24 cellular contexts compared by ENCODE assay signal in the genomic region with DNA sequence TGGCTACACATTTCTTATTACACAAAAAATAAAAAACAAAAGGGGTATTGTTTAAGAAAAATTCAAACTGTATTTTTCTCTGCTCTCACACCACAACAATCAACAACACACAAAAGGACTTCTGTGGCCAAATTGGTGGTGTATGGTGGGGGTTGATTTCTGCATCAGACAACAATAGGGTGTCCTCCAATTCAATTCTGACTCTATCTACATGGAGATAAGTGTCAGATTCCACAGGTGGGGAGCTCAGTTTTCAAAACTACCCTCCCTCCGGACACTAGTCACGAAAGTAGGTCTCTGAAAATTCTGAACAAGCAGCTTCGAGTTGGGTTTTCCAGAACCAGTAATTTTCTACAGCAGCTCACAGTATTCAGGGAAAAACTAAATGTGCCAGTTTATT.
"Had no signal": no experiment of that assay in that cellular context is flagged by ENCODE, and none has a peak within 500 bp of the region (broad histone marks: within the 10 kb centered on the region; RNA-seq: fewer than 3 reads in every experiment).

No MANE protein-coding gene starts in this region.

- ATAC-seq: heart left ventricle; left colon; left lung; naive thymus-derived CD8-positive, alpha-beta T cell; pancreas; psoas muscle; right lobe of liver; stimulated activated naive B cell treated with anti-CD40 and anti-IgM and Interleukin-4, amounts not matched to agents 10 μg/mL and 1 μg/mL and 100 μg/mL, for 72 hours; stimulated activated naive CD8-positive, alpha-beta T cell treated with anti-CD3 and anti-CD28 coated beads, Interleukin-15, Interleukin-2, amounts not matched to agents 100 U/mL and 50 U/mL, for 24 hours; upper lobe of right lung had no signal

- DNase-seq: heart left ventricle; immature natural killer cell; kidney; left colon; left lung; naive thymus-derived CD8-positive, alpha-beta T cell; pancreas; psoas muscle; right lobe of liver; stimulated activated CD4-positive, alpha-beta T cell treated with anti-CD3 and anti-CD28 coated beads, Interleukin-1b, Interleukin-23, amount 100 ng/mL, for 48 hours; stimulated activated CD4-positive, alpha-beta T cell treated with anti-CD3 and anti-CD28 coated beads, Interleukin-4, amount 100 ng/mL, for 1 hour; stimulated activated naive B cell treated with anti-CD40 and anti-IgM and Interleukin-4, amounts not matched to agents 10 μg/mL and 1 μg/mL and 100 μg/mL, for 72 hours; stimulated activated naive CD8-positive, alpha-beta T cell treated with anti-CD3 and anti-CD28 coated beads, Interleukin-15, Interleukin-2, amounts not matched to agents 100 U/mL and 50 U/mL, for 24 hours; stomach; tibial artery; trophoblast cell; upper lobe of right lung had no signal

- H3K9me3 ChIP-seq: heart left ventricle, left lung, pancreas, psoas muscle, right atrium auricular region, right lobe of liver, stomach, suprapubic skin, thoracic aorta, tibial artery, upper lobe of right lung had no signal

- H3K36me3 ChIP-seq: heart left ventricle, left lung, pancreas, right atrium auricular region, right lobe of liver, stomach, suprapubic skin, thoracic aorta, tibial artery, upper lobe of right lung had no signal

- H3K4me2 ChIP-seq: smooth muscle cell had no signal

- H3K4me3 ChIP-seq: heart left ventricle, left lung, lung, pancreas, psoas muscle, right atrium auricular region, right lobe of liver, smooth muscle cell, stomach, suprapubic skin, thoracic aorta, tibial artery, upper lobe of right lung had no signal

- H3K27me3 ChIP-seq: heart left ventricle, left lung, pancreas, right atrium auricular region, right lobe of liver, stomach, suprapubic skin, tibial artery, upper lobe of right lung had no signal

- H3K27ac ChIP-seq: heart left ventricle, left lung, pancreas, psoas muscle, right atrium auricular region, right lobe of liver, stomach, suprapubic skin, thoracic aorta, tibial artery, upper lobe of right lung had no signal

- H3K4me1 ChIP-seq: left lung, pancreas, psoas muscle, right atrium auricular region, right lobe of liver, suprapubic skin, tibial artery, upper lobe of right lung had no signal

- FAIRE-seq: islet of Langerhans, kidney, pancreas, urothelium cell line had no signal
